In genomic region chr5:31656806-31657205, GRCh38 we compare ENCODE assay signal across 24 cellular contexts. TPM values are rescaled to one million over a fixed set of nuclear protein-coding genes. Genes with fewer than 3 reads are reported as not detected.
DNase-seq lines count a peak whose midpoint lies in the region; ATAC-seq and TF ChIP-seq lines count a peak whose summit lies in the region.
"Had no signal": no experiment of that assay in that cellular context is flagged by ENCODE, and none has a peak within 500 bp of the region (broad histone marks: within the 10 kb centered on the region; RNA-seq: fewer than 3 reads in every experiment).

No MANE protein-coding gene starts in this region.

- H3K36me3 ChIP-seq in A673 (ENCODE audit: insufficient read depth, low read length, poor library complexity, severe bottlenecking) (no peaks in the 10 kb centered on the region), H7 (replicated peaks; ENCODE audit: control insufficient read depth, insufficient read depth, low read length) (no peaks in the 10 kb centered on the region; the same call in 1 of the 2 replicates)
- H3K36me3 ChIP-seq: MG63 had no signal

- CTCF ChIA-PET in A673 (lab: Charles Lee) = no interaction called here

- ATAC-seq in GM18873 (IDR thresholded peaks at IDR 0.05; ENCODE audit: low FRiP score, unreplicated experiment) (no peak), GM21717 (IDR thresholded peaks at IDR 0.05; ENCODE audit: unreplicated experiment) (no peak)
- ATAC-seq: A549, T-cell had no signal

- no TSS peak for BruUV-seq in A673 (replicated peaks; lab: Mats Ljungman, UMichigan)

- peaks cover 5% of the 10 kb centered on the region for H3K4me1 ChIP-seq in A673 (ENCODE audit: insufficient read depth, low read length, poor library complexity, severe bottlenecking)
- H3K4me1 ChIP-seq: A549 had no signal

- no peak for TF ChIP-seq CTCF in A673 (conservative IDR thresholded peaks at IDR 0.05; ENCODE audit: low read depth, low read length)

- intact Hi-C loops in A673 (cut with micrococcal nuclease; ENCODE audit: unreplicated experiment) = no loop called here

- DNase-seq in A673 (ENCODE audit: low spot score) (peak; percentile 12), H7 (peak; percentile 55), NCI-H345 treated with DMSO at 0.1 percent for 48 hours (lab: John Stamatoyannopoulos, UW; ENCODE audit: unreplicated experiment) (peak; percentile 32), left kidney (ENCODE audit: low read depth, low spot score) (peak; percentile 78), substantia nigra (lab: John Stamatoyannopoulos, UW) (no peak)
- DNase-seq: C1 segment of cervical spinal cord; CD4-positive, alpha-beta memory T cell; COR-L47; DMS53; HFFc6; KG1; MG63; NCI-H146; NCI-H1930; NCI-H2107; NCI-H226; NCI-H524; NCI-H774; PC-9; SHP77; T-cell had no signal

- no peak overlapping the region for H3K27ac ChIP-seq in A673 (ENCODE audit: low read depth, low read length, poor library complexity, severe bottlenecking)
- H3K27ac ChIP-seq in substantia nigra (ENCODE audit: low read depth, low read length, poor library complexity, severe bottlenecking) = no peak overlapping the region
- H3K27ac ChIP-seq: A549, PC-9 had no signal

- no peaks in the 10 kb centered on the region for H3K9me3 ChIP-seq in A673 (ENCODE audit: low read depth, low read length, poor library complexity, severe bottlenecking)

- H3K4me3 ChIP-seq in A673 (ENCODE audit: low read depth, low read length, poor library complexity, severe bottlenecking) (no peak overlapping the region), H7 (ENCODE audit: insufficient read depth, low read depth, low read length) (no peak overlapping the region)
- H3K4me3 ChIP-seq: A549, MG63, PC-9 had no signal

- peaks cover 6% of the 10 kb centered on the region for H3K27me3 ChIP-seq in A673 (replicated peaks; ENCODE audit: insufficient read depth, low read depth, low read length, poor library complexity)
- H3K27me3 ChIP-seq in H7 (ENCODE audit: control insufficient read depth, insufficient read depth, low read length) = no peaks in the 10 kb centered on the region
- H3K27me3 ChIP-seq: MG63 had no signal

- POLR2A ChIA-PET in A673 (lab: Charles Lee; ENCODE audit: low non-redundant PET) = no interaction called here

RNA-seq across cellular contexts. Expression of gene PDZD2, which starts 17.9 kb away (rescaled TPM):
- total RNA-seq in A673 (2021) = 2.2 and 2.3 TPM in 2 replicates
- 2.1 and 3.6 TPM in 2 replicates for total RNA-seq in H7 (2014; rRNA removed; shearing (Covaris generic))
- total RNA-seq: PC-9 had no signal

Comparison
In these comparisons a context has a peak if more than half of its experiments do, and no peak if none do; other contexts are left out.
1. DNase-seq: peak in A673 (single experiment), H7 (single experiment), NCI-H345 treated with DMSO at 0.1 percent for 48 hours (single experiment) and left kidney (single experiment); none in substantia nigra (0 of 49).